ENCODE assay signal across 10 cellular contexts in the genomic region with DNA sequence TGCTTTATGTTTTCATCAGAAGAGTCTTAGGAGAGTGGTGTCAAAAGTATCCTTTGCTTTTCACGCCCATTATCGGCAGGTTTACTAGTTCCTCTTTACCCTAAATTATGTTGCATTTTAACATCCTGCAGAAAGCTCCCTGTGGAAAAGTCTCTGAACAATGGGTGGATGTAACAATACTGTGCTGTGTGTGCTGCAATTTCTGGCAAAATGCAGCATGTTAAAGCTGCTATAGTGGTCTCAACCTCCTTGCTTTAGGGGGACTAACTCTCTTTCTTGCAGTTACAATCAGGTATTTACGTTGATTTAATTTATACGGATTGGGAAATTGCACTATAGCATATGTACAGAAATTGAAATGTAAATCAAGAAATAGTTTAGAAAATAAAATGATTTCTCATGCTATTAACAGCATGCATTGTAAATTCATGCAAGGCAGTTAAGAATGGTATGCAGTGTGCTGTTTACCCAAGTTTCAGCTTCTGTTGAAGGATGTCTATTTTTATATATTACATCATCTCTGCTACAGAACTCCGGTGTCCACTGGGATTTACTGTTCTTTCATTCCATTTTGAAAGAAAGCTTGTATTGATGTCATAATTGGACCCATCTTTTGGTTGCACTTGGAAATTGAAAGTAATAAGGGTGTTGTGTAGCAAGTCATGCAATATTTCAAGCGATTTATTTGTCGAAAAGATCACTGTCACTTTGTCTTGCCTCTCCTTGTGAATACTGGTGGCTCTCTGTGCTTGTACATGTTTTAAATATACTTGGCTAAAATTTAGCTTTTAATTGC.
DNase-seq lines count a peak whose midpoint lies in the region; ATAC-seq, FAIRE-seq and TF ChIP-seq lines count a peak whose summit lies in the region.
"Had no signal": no experiment of that assay in that cellular context is flagged by ENCODE, and none has a peak within 500 bp of the region (broad histone marks: within the 10 kb centered on the region; RNA-seq: fewer than 3 reads in every experiment).

No MANE protein-coding gene starts in this region.

- TF ChIP-seq RAD21 in H1 (IDR thresholded peaks at IDR 0.05 in 1 of 2, conservative IDR thresholded peaks at IDR 0.05 in 1 of 2; ENCODE audit: low read depth in 2 of 2, low read length in 2 of 2) (no peak), neural cell (conservative IDR thresholded peaks at IDR 0.05) (no peak)

- no peak for TF ChIP-seq CTCF in H1 (IDR thresholded peaks at IDR 0.05; ENCODE audit: control extremely low read depth in 1 of 3, insufficient read depth in 1 of 3, low read depth in 1 of 3, low read length in 3 of 3)
- TF ChIP-seq CTCF in neural cell (IDR thresholded peaks at IDR 0.05; ENCODE audit: poor library complexity, severe bottlenecking), result no peak
- no peak for TF ChIP-seq CTCF in GM10266 (IDR thresholded peaks at IDR 0.05; ENCODE audit: control insufficient read depth, insufficient read depth, low read depth, missing control alignments)

- no peak overlapping the region for H2BK120ac ChIP-seq in H1 (replicated peaks; ENCODE audit: low read depth, low read length)

- H2BK20ac ChIP-seq in H1 (ENCODE audit: low read length), result no peak overlapping the region

- H4K5ac ChIP-seq in H1 (ENCODE audit: insufficient read length, low read depth, low read length), result no peak overlapping the region

- H3K4ac ChIP-seq in H1 (replicated peaks; ENCODE audit: insufficient read length, low read depth, low read length), result no peak overlapping the region

- WGBS in H1 (ENCODE audit: extremely low coverage in 1 of 2, insufficient coverage in 1 of 2, insufficient read length in 1 of 2, insufficient replicate concordance in 2 of 2, low coverage in 1 of 2, low lambda C conversion rate in 2 of 2, missing lambda C conversion rate in 1 of 2), 2 experiments, result 86% methylated on average over 7 of the region's 7 CpGs; no CpG with 5 or more reads in 1 of the 2 experiments

- FAIRE-seq in H1 (lab: Jason Lieb, UNC), result peak; percentile 19
- FAIRE-seq: bronchial epithelial cell had no signal

- no peak overlapping the region for H2AK5ac ChIP-seq in H1 (ENCODE audit: low read depth, low read length)

- no peak for ATAC-seq in activated CD4-positive, CD25-positive, alpha-beta regulatory T cell treated with anti-CD3 and anti-CD28 coated beads, Interleukin-2, amount 50 U/mL, for 24 hours

- CTCF ChIA-PET in H1 (lab: Charles Lee; ENCODE audit: partially characterized antibody), result interaction anchor here (0.7 to 1.4 kb wide), 2 partner anchors 11 to 623 kb away, joined by 3 read pairs; no protein-coding TSS in a partner anchor

- H3K27me3 ChIP-seq in BLaER1 treated with 17β-estradiol and CSF1 and Interleukin-3, amounts not matched to agents 10 nM and 100 nM, result no peaks in the 10 kb centered on the region
- H3K27me3 ChIP-seq in H1 (replicated peaks in 1 of 4; ENCODE audit: control insufficient read depth in 3 of 4, extremely low read depth in 1 of 4, insufficient read depth in 3 of 4, low read length in 3 of 4), result no peaks in the 10 kb centered on the region
- no peaks in the 10 kb centered on the region for H3K27me3 ChIP-seq in neural cell (ENCODE audit: insufficient read depth, low read depth, low read length)

- H3K36me3 ChIP-seq in BLaER1 treated with 17β-estradiol and CSF1 and Interleukin-3, amounts not matched to agents 10 nM and 100 nM, result peaks cover 24 to 76% (median 32%) of the 10 kb centered on the region in 11 experiments
- peaks cover 0 to 8% (median 3%) of the 10 kb centered on the region in 4 experiments; a peak in 3 of 8 replicates for H3K36me3 ChIP-seq in H1 (ENCODE audit: control insufficient read depth in 2 of 4, insufficient read depth in 4 of 4, low read length in 3 of 4)
- H3K36me3 ChIP-seq in neural cell (ENCODE audit: insufficient read depth, low read length), result no peaks in the 10 kb centered on the region

- peak overlapping the region in 1 of 11 experiments; percentile 40; a peak in 1 of 22 replicates for H3K9ac ChIP-seq in BLaER1 treated with 17β-estradiol and CSF1 and Interleukin-3, amounts not matched to agents 10 nM and 100 nM
- H3K9ac ChIP-seq in H1 (replicated peaks in 1 of 4; ENCODE audit: extremely low read depth in 1 of 4, low read depth in 3 of 4, low read length in 3 of 4) (no peak overlapping the region), neural cell (ENCODE audit: low read length) (peak overlapping the region; percentile 51)

- no peaks in the 10 kb centered on the region for H3K23me2 ChIP-seq in H1 (ENCODE audit: low read depth, low read length)

- H3K79me1 ChIP-seq in H1 (ENCODE audit: low read depth, low read length), result no peaks in the 10 kb centered on the region

- no peak overlapping the region for H3K14ac ChIP-seq in H1 (ENCODE audit: insufficient read length)

- H3K56ac ChIP-seq in H1 (replicated peaks; ENCODE audit: insufficient read length, low read depth, low read length), result no peak overlapping the region

- no peak overlapping the region for H2BK5ac ChIP-seq in H1 (ENCODE audit: low read depth, low read length)

- H3K79me2 ChIP-seq in H1 (ENCODE audit: control insufficient read depth in 1 of 2, insufficient read depth in 2 of 2, low read length in 2 of 2) (no peaks in the 10 kb centered on the region), neural cell (replicated peaks; ENCODE audit: insufficient read depth, low read length) (peaks cover 26% of the 10 kb centered on the region)

- H4K8ac ChIP-seq in H1 (ENCODE audit: extremely low read depth, insufficient read depth, low read length), result no peak overlapping the region

- H3K23ac ChIP-seq in H1 (ENCODE audit: insufficient read length), result no peak overlapping the region

- peaks cover 8% of the 10 kb centered on the region for H3F3A ChIP-seq in neural cell (ENCODE audit: insufficient read depth, low read length, poor library complexity, severe bottlenecking)

- peak overlapping the region in 8 of 11 experiments; percentile 34 to 70 (median 48); a peak in 15 of 22 replicates for H3K4me2 ChIP-seq in BLaER1 treated with 17β-estradiol and CSF1 and Interleukin-3, amounts not matched to agents 10 nM and 100 nM
- H3K4me2 ChIP-seq in H1 (ENCODE audit: insufficient read depth in 1 of 2, low read depth in 2 of 2, low read length in 2 of 2) (no peak overlapping the region), neural cell (ENCODE audit: low read length) (peak overlapping the region; percentile 9)

- H3K18ac ChIP-seq in H1 (ENCODE audit: extremely low read depth, low read length), result no peak overlapping the region

- TF ChIP-seq POLR2A in H1 (IDR thresholded peaks at IDR 0.05; ENCODE audit: control extremely low read depth in 1 of 2, low read depth in 2 of 2, low read length in 2 of 2), result no peak

- H2BK12ac ChIP-seq in H1 (ENCODE audit: low read depth, low read length), result no peak overlapping the region

- H2AFZ ChIP-seq in H1 (ENCODE audit: low read length) (no peak overlapping the region), neural cell (ENCODE audit: low read depth, low read length) (no peak overlapping the region)

- TF ChIP-seq EP300 in H1 (IDR thresholded peaks at IDR 0.05; ENCODE audit: borderline replicate concordance in 1 of 2, low read depth in 2 of 2, low read length in 2 of 2) (no peak), neural cell (conservative IDR thresholded peaks at IDR 0.05; ENCODE audit: poor library complexity, severe bottlenecking) (peak; percentile 90)

- H3K4me1 ChIP-seq in BLaER1 treated with 17β-estradiol and CSF1 and Interleukin-3, amounts not matched to agents 10 nM and 100 nM, result peaks cover 9 to 29% (median 13%) of the 10 kb centered on the region in 10 experiments; a peak in 19 of 20 replicates
- no peaks in the 10 kb centered on the region for H3K4me1 ChIP-seq in H1 (replicated peaks in 1 of 4; ENCODE audit: control insufficient read depth in 3 of 4, insufficient read depth in 4 of 4, low read length in 3 of 4)

- H3K27ac ChIP-seq in BLaER1 treated with 17β-estradiol and CSF1 and Interleukin-3, amounts not matched to agents 10 nM and 100 nM, result peak overlapping the region in 3 of 11 experiments; percentile 18 to 45 (median 21); a peak in 3 of 22 replicates
- H3K27ac ChIP-seq in H1 (ENCODE audit: low read depth, low read length) (no peak overlapping the region), neural cell (ENCODE audit: low read length) (peak overlapping the region; percentile 69)

- no peak overlapping the region for H4K91ac ChIP-seq in H1 (replicated peaks; ENCODE audit: insufficient read length, low read length)

- H3K4me3 ChIP-seq in BLaER1 treated with 17β-estradiol and CSF1 and Interleukin-3, amounts not matched to agents 10 nM and 100 nM, result no peak overlapping the region
- H3K4me3 ChIP-seq in H1 (ENCODE audit: extremely low read depth in 1 of 4, insufficient read depth in 2 of 4, low read depth in 3 of 4, low read length in 4 of 4), result no peak overlapping the region
- H3K4me3 ChIP-seq in neural cell (ENCODE audit: low read length), result peak overlapping the region; percentile 24

- DNase-seq in NCI-H2081 treated with DMSO at 0.1 percent for 48 hours (lab: John Stamatoyannopoulos, UW) (peak; percentile 23), H1 (ENCODE audit: low read depth in 1 of 2, low spot score in 2 of 2) (no peak), AML-193 (lab: John Stamatoyannopoulos, UW) (no peak), NCI-H2196 (lab: John Stamatoyannopoulos, UW; ENCODE audit: unreplicated experiment) (no peak), GM10266 (ENCODE audit: extremely low spot score) (no peak)
- DNase-seq: NCI-H187 treated with DMSO at 0.1 percent for 48 hours had no signal

- H3K9me3 ChIP-seq in BLaER1 treated with 17β-estradiol and CSF1 and Interleukin-3, amounts not matched to agents 10 nM and 100 nM (replicated peaks in 1 of 11), result peaks cover 21 to 29% (median 23%) of the 10 kb centered on the region in 11 experiments
- peaks cover 8% of the 10 kb centered on the region in 2 experiments; a peak in 3 of 4 replicates for H3K9me3 ChIP-seq in H1 (ENCODE audit: insufficient read depth in 2 of 2, low read depth in 1 of 2, low read length in 1 of 2)
- H3K9me3 ChIP-seq in neural cell (ENCODE audit: low read length), result no peaks in the 10 kb centered on the region

- POLR2A ChIA-PET in H1 (lab: Charles Lee; ENCODE audit: partially characterized antibody), result interaction anchor here (0.6 kb wide), 1 partner anchor 27 kb away, joined by 4 read pairs; no protein-coding TSS in a partner anchor

- H4K20me1 ChIP-seq in BLaER1 treated with 17β-estradiol and CSF1 and Interleukin-3, amounts not matched to agents 10 nM and 100 nM, result peaks cover 0 to 15% (median 0%) of the 10 kb centered on the region in 11 experiments; a peak in 1 of 22 replicates
- H4K20me1 ChIP-seq in H1 (replicated peaks in 1 of 2; ENCODE audit: control insufficient read depth in 1 of 2, insufficient read depth in 2 of 2, low read length in 2 of 2), result no peaks in the 10 kb centered on the region
- H4K20me1 ChIP-seq in neural cell (ENCODE audit: insufficient read depth), result no peaks in the 10 kb centered on the region

- no peaks in the 10 kb centered on the region for H3K9me2 ChIP-seq in neural cell (ENCODE audit: insufficient read depth, low read length)

- no peak overlapping the region for H2BK15ac ChIP-seq in H1 (ENCODE audit: low read length)

TF ChIP-seq in H1, 55 proteins besides CTCF, POLR2A, EP300 and RAD21 (continues in another document):
- TF ChIP-seq RNF2 (IDR thresholded peaks at IDR 0.05; ENCODE audit: borderline replicate concordance, low read depth, low read length, missing control alignments, poor library complexity, severe bottlenecking), result no peak

TF ChIP-seq in neural cell, 6 proteins besides CTCF, POLR2A, EP300 and RAD21 (continues in another document):
- peak; percentile 16 for TF ChIP-seq MXI1 (conservative IDR thresholded peaks at IDR 0.05; ENCODE audit: poor library complexity, severe bottlenecking)
- TF ChIP-seq TAF1 (IDR thresholded peaks at IDR 0.05; ENCODE audit: low read depth), result no peak

Comparison
In these comparisons a context has a peak if more than half of its experiments do, and no peak if none do; other contexts are left out.
1. H3K4me2 ChIP-seq: peak in BLaER1 treated with 17β-estradiol and CSF1 and Interleukin-3, amounts not matched to agents 10 nM and 100 nM (8 of 11) and neural cell (single experiment); none in H1 (0 of 2).